ENCODE assay signal across 8 cellular contexts in genomic region chr17:3944485-3945388, GRCh38. TPM values are rescaled to one million over a fixed set of nuclear protein-coding genes. Genes with fewer than 3 reads are reported as not detected.
A peak's percentile ranks its signal among the peaks of the same experiment; 100 is the strongest.
DNase-seq lines count a peak whose midpoint lies in the region; ATAC-seq and TF ChIP-seq lines count a peak whose summit lies in the region.

No MANE protein-coding gene starts in this region.

- peak; percentile 22 for DNase-seq in activated naive CD4-positive, alpha-beta T cell treated with Interleukin-2 at 50 U/mL for 16 hours
- DNase-seq in activated naive CD4-positive, alpha-beta T cell treated with anti-CD3 and anti-CD28 coated beads, Interleukin-2, amount 50 U/mL, for 16 hours: no peak
- DNase-seq in activated CD8-positive, alpha-beta memory T cell treated with anti-CD3 and anti-CD28 coated beads, Interleukin-2, amount 10 ng/mL, durations not matched to agents 7 days and 5 days: no peak
- DNase-seq in fibroblast of peridontal ligament (ENCODE audit: extremely low read depth) (peak; percentile 22), neural crest cell (ENCODE audit: low read depth, low spot score) (peak; percentile 81), GF-D8 (lab: John Stamatoyannopoulos, UW) (no peak)

- no peaks in the 10 kb centered on the region for H3K27me3 Mint-ChIP-seq in activated CD8-positive, alpha-beta memory T cell treated with anti-CD3 and anti-CD28 coated beads, Interleukin-2, amount 10 ng/mL, durations not matched to agents 7 days and 5 days
- peaks cover 4% of the 10 kb centered on the region for H3K27me3 Mint-ChIP-seq in neural crest cell (ENCODE audit: low read depth)

- no peak for TF ChIP-seq CTCF in neural crest cell (conservative IDR thresholded peaks at IDR 0.05)

- H3K36me3 Mint-ChIP-seq in activated CD8-positive, alpha-beta memory T cell treated with anti-CD3 and anti-CD28 coated beads, Interleukin-2, amount 10 ng/mL, durations not matched to agents 7 days and 5 days: peaks cover 57% of the 10 kb centered on the region
- H3K36me3 Mint-ChIP-seq in neural crest cell (ENCODE audit: low read depth): no peaks in the 10 kb centered on the region

- no peak overlapping the region for H3K27ac Mint-ChIP-seq in activated CD8-positive, alpha-beta memory T cell treated with anti-CD3 and anti-CD28 coated beads, Interleukin-2, amount 10 ng/mL, durations not matched to agents 7 days and 5 days
- H3K27ac Mint-ChIP-seq in neural crest cell (ENCODE audit: unreplicated experiment): no peak overlapping the region

- peak; percentile 71 for ATAC-seq in activated CD8-positive, alpha-beta memory T cell treated with anti-CD3 and anti-CD28 coated beads, Interleukin-2, amount 10 ng/mL, durations not matched to agents 7 days and 5 days
- ATAC-seq in GM19467 (IDR thresholded peaks at IDR 0.05; ENCODE audit: unreplicated experiment) (no peak), GM18870 (IDR thresholded peaks at IDR 0.05; ENCODE audit: unreplicated experiment) (no peak)

- no peaks in the 10 kb centered on the region for H3K9me3 Mint-ChIP-seq in activated CD8-positive, alpha-beta memory T cell treated with anti-CD3 and anti-CD28 coated beads, Interleukin-2, amount 10 ng/mL, durations not matched to agents 7 days and 5 days (ENCODE audit: low read depth)
- H3K9me3 Mint-ChIP-seq in neural crest cell: no peaks in the 10 kb centered on the region

- no peaks in the 10 kb centered on the region for H3K4me1 Mint-ChIP-seq in activated CD8-positive, alpha-beta memory T cell treated with anti-CD3 and anti-CD28 coated beads, Interleukin-2, amount 10 ng/mL, durations not matched to agents 7 days and 5 days
- H3K4me1 Mint-ChIP-seq in neural crest cell: peaks cover 20% of the 10 kb centered on the region

- no peak overlapping the region for H3K4me3 Mint-ChIP-seq in activated CD8-positive, alpha-beta memory T cell treated with anti-CD3 and anti-CD28 coated beads, Interleukin-2, amount 10 ng/mL, durations not matched to agents 7 days and 5 days
- no peak overlapping the region for H3K4me3 Mint-ChIP-seq in neural crest cell

- CTCF ChIA-PET in activated CD8-positive, alpha-beta memory T cell treated with anti-CD3 and anti-CD28 coated beads, Interleukin-2, amount 10 ng/mL, durations not matched to agents 7 days and 5 days (lab: Charles Lee): no interaction called here

RNA-seq across cellular contexts. Expression of gene ATP2A3, which starts 19.5 kb away (rescaled TPM):
- 100 to 1,000 TPM; 264 to 377 TPM for total RNA-seq in activated CD8-positive, alpha-beta memory T cell treated with anti-CD3 and anti-CD28 coated beads, Interleukin-2, amount 10 ng/mL, durations not matched to agents 7 days and 5 days
- 1.1 and 1.6 TPM in 2 replicates for total RNA-seq in neural crest cell

RNA-seq across cellular contexts. Expression of gene P2RX1, which starts 28.5 kb away (rescaled TPM):
- under 1 TPM; 0.58 to 0.61 TPM for total RNA-seq in activated CD8-positive, alpha-beta memory T cell treated with anti-CD3 and anti-CD28 coated beads, Interleukin-2, amount 10 ng/mL, durations not matched to agents 7 days and 5 days
- total RNA-seq in neural crest cell: not detected in 2 replicates

RNA-seq across cellular contexts. Expression of gene CAMKK1, which starts 51.9 kb away (rescaled TPM):
- 1 to 10 TPM; 1.8 TPM for total RNA-seq in activated CD8-positive, alpha-beta memory T cell treated with anti-CD3 and anti-CD28 coated beads, Interleukin-2, amount 10 ng/mL, durations not matched to agents 7 days and 5 days
- 4.0 and 4.5 TPM in 2 replicates for total RNA-seq in neural crest cell

Comparison
In these comparisons a context has a peak if more than half of its experiments do, and no peak if none do; other contexts are left out.
1. DNase-seq: peak in activated naive CD4-positive, alpha-beta T cell treated with Interleukin-2 at 50 U/mL for 16 hours (single experiment), fibroblast of peridontal ligament (single experiment) and neural crest cell (single experiment); none in activated naive CD4-positive, alpha-beta T cell treated with anti-CD3 and anti-CD28 coated beads, Interleukin-2, amount 50 U/mL, for 16 hours (single experiment), activated CD8-positive, alpha-beta memory T cell treated with anti-CD3 and anti-CD28 coated beads, Interleukin-2, amount 10 ng/mL, durations not matched to agents 7 days and 5 days (single experiment) and GF-D8 (single experiment).
2. RNA of gene ATP2A3, which starts 19.5 kb away (total RNA-seq): 264 to 377 TPM in activated CD8-positive, alpha-beta memory T cell treated with anti-CD3 and anti-CD28 coated beads, Interleukin-2, amount 10 ng/mL, durations not matched to agents 7 days and 5 days; 1.1 to 1.6 TPM in neural crest cell; every median in the first group is over 100 times any median in the second.